In genomic region chr10:46017733-46018132, GRCh38 we compare ENCODE assay signal across 25 cellular contexts. TPM values are rescaled to one million over a fixed set of nuclear protein-coding genes. Genes with fewer than 3 reads are reported as not detected.
DNase-seq lines count a peak whose midpoint lies in the region; ATAC-seq, FAIRE-seq and TF ChIP-seq lines count a peak whose summit lies in the region.
"Had no signal": no experiment of that assay in that cellular context is flagged by ENCODE, and none has a peak within 500 bp of the region (broad histone marks: within the 10 kb centered on the region; RNA-seq: fewer than 3 reads in every experiment).

No MANE protein-coding gene starts in this region.

- H2BK20ac ChIP-seq in IMR-90 (ENCODE audit: low read depth, low read length), result no peak overlapping the region

- H3K9me3 ChIP-seq in IMR-90 (ENCODE audit: control insufficient read depth, insufficient read depth, low read length), result no peaks in the 10 kb centered on the region
- H3K9me3 ChIP-seq in left lung, result no peaks in the 10 kb centered on the region
- H3K9me3 ChIP-seq: breast epithelium, esophagus squamous epithelium, transverse colon had no signal

- H4K5ac ChIP-seq in IMR-90 (ENCODE audit: low read depth, low read length), result no peak overlapping the region

- H3K27me3 ChIP-seq in IMR-90 (ENCODE audit: control insufficient read depth, insufficient read depth, low read length) (no peaks in the 10 kb centered on the region), left lung (no peaks in the 10 kb centered on the region)
- H3K27me3 ChIP-seq: breast epithelium, esophagus squamous epithelium, transverse colon had no signal

- peaks cover 23% of the 10 kb centered on the region for H3K4me1 ChIP-seq in IMR-90 (ENCODE audit: control insufficient read depth, insufficient read depth, low read length)
- H3K4me1 ChIP-seq in left lung, result peaks cover 23 to 75% of the 10 kb centered on the region in 2 donors

- no peak overlapping the region for H3K4me3 Mint-ChIP-seq in activated naive CD4-positive, alpha-beta T cell treated with anti-CD3 and anti-CD28 coated beads, Interleukin-2, amount 50 U/mL, for 24 hours
- no peak overlapping the region for H3K4me3 Mint-ChIP-seq in stimulated activated effector memory CD8-positive, alpha-beta T cell treated with anti-CD3 and anti-CD28 coated beads, Interleukin-12 subunit alpha, Interleukin-12 subunit beta, amount 100 ng/mL, for 72 hours
- H3K4me3 Mint-ChIP-seq: activated naive CD4-positive, alpha-beta T cell treated with anti-CD3 and anti-CD28 coated beads, Interleukin-2, amount 10 ng/mL, durations not matched to agents 7 days and 5 days; T-helper 2 cell treated with Interferon-gamma antibody and Interleukin-4, amounts not matched to agents 5 μg/mL and 100 μg/mL, for 36 hours had no signal

- H3K36me3 ChIP-seq in IMR-90 (ENCODE audit: control insufficient read depth, insufficient read depth, low read length) (peaks cover 18% of the 10 kb centered on the region), left lung (peaks cover 0 to 38% of the 10 kb centered on the region in 2 donors)
- H3K36me3 ChIP-seq: breast epithelium had no signal

- no peak overlapping the region for H3K4me2 ChIP-seq in IMR-90 (ENCODE audit: low read depth, low read length)
- H3K4me2 ChIP-seq: PC-9 had no signal

- H3K9me1 ChIP-seq in IMR-90 (ENCODE audit: insufficient read depth, low read length), result peaks cover 20% of the 10 kb centered on the region

- H4K8ac ChIP-seq in IMR-90 (ENCODE audit: low read depth in 2 of 2, low read length in 2 of 2), result no peak overlapping the region

- no peak overlapping the region for H2AFZ ChIP-seq in IMR-90 (replicated peaks; ENCODE audit: low read length, poor library complexity)
- H2AFZ ChIP-seq: PC-9 had no signal

- no peak overlapping the region for H3K9ac ChIP-seq in IMR-90 (ENCODE audit: low read depth, low read length)

- no peak overlapping the region for H4K91ac ChIP-seq in IMR-90 (ENCODE audit: insufficient read depth, low read depth, low read length)

- H3K14ac ChIP-seq in IMR-90 (replicated peaks; ENCODE audit: low read depth, low read length), result no peak overlapping the region

- CTCF ChIA-PET in IMR-90 (lab: Yijun Ruan, JAX), result interaction anchor here (0.8 kb wide), 1 partner anchor 14 kb away, joined by 3 read pairs; no protein-coding TSS in a partner anchor

- H3K56ac ChIP-seq in IMR-90 (ENCODE audit: extremely low read depth, insufficient read depth, low read length), result no peak overlapping the region

- peaks cover 65% of the 10 kb centered on the region for H3K4me1 Mint-ChIP-seq in activated naive CD4-positive, alpha-beta T cell treated with anti-CD3 and anti-CD28 coated beads, Interleukin-2, amount 50 U/mL, for 24 hours
- H3K4me1 Mint-ChIP-seq in stimulated activated effector memory CD8-positive, alpha-beta T cell treated with anti-CD3 and anti-CD28 coated beads, Interleukin-12 subunit alpha, Interleukin-12 subunit beta, amount 100 ng/mL, for 72 hours, result peaks cover 46% of the 10 kb centered on the region

- H3K27ac Mint-ChIP-seq in activated naive CD4-positive, alpha-beta T cell treated with anti-CD3 and anti-CD28 coated beads, Interleukin-2, amount 50 U/mL, for 24 hours, result peak overlapping the region; percentile 69
- peak overlapping the region; percentile 57 for H3K27ac Mint-ChIP-seq in stimulated activated effector memory CD8-positive, alpha-beta T cell treated with anti-CD3 and anti-CD28 coated beads, Interleukin-12 subunit alpha, Interleukin-12 subunit beta, amount 100 ng/mL, for 72 hours
- H3K27ac Mint-ChIP-seq: T-helper 2 cell treated with Interferon-gamma antibody and Interleukin-4, amounts not matched to agents 5 μg/mL and 100 μg/mL, for 36 hours had no signal

- H3K9me3 Mint-ChIP-seq in activated naive CD4-positive, alpha-beta T cell treated with anti-CD3 and anti-CD28 coated beads, Interleukin-2, amount 50 U/mL, for 24 hours, result no peaks in the 10 kb centered on the region
- no peaks in the 10 kb centered on the region for H3K9me3 Mint-ChIP-seq in stimulated activated effector memory CD8-positive, alpha-beta T cell treated with anti-CD3 and anti-CD28 coated beads, Interleukin-12 subunit alpha, Interleukin-12 subunit beta, amount 100 ng/mL, for 72 hours
- H3K9me3 Mint-ChIP-seq: activated naive CD4-positive, alpha-beta T cell treated with anti-CD3 and anti-CD28 coated beads, Interleukin-2, amount 10 ng/mL, durations not matched to agents 7 days and 5 days; T-helper 2 cell treated with Interferon-gamma antibody and Interleukin-4, amounts not matched to agents 5 μg/mL and 100 μg/mL, for 36 hours had no signal

- peaks cover 60% of the 10 kb centered on the region for H4K20me1 ChIP-seq in IMR-90 (ENCODE audit: insufficient read depth, low read length)

- no TSS peak for BruUV-seq in IMR-90 (replicated peaks; lab: Mats Ljungman, UMichigan)

- ATAC-seq in IMR-90 (ENCODE audit: low read depth), result no peak
- no peak for ATAC-seq in left lung
- ATAC-seq in stimulated activated effector memory CD8-positive, alpha-beta T cell treated with anti-CD3 and anti-CD28 coated beads, Interleukin-12 subunit alpha, Interleukin-12 subunit beta, amount 100 ng/mL, for 72 hours, result no peak

- intact Hi-C loops in IMR-90 (cut with micrococcal nuclease) (no loop called here), left lung (cut with DNase I) (no loop called here)

- peaks cover 3% of the 10 kb centered on the region for H3K36me3 Mint-ChIP-seq in activated naive CD4-positive, alpha-beta T cell treated with anti-CD3 and anti-CD28 coated beads, Interleukin-2, amount 50 U/mL, for 24 hours
- H3K36me3 Mint-ChIP-seq in stimulated activated effector memory CD8-positive, alpha-beta T cell treated with anti-CD3 and anti-CD28 coated beads, Interleukin-12 subunit alpha, Interleukin-12 subunit beta, amount 100 ng/mL, for 72 hours, result peaks cover 57% of the 10 kb centered on the region

- DNase-seq in activated naive CD4-positive, alpha-beta T cell (lab: John Stamatoyannopoulos, UW), result no peak
- DNase-seq in IMR-90 (no peak), left lung (no peak), GF-D8 (lab: John Stamatoyannopoulos, UW) (no peak), frontal cortex (ENCODE audit: low spot score in 2 of 2) (no peak), NCI-H82 (lab: John Stamatoyannopoulos, UW) (no peak)
- no peak for DNase-seq in stimulated activated effector memory CD8-positive, alpha-beta T cell treated with anti-CD3 and anti-CD28 coated beads, Interleukin-12 subunit alpha, Interleukin-12 subunit beta, amount 100 ng/mL, for 72 hours (ENCODE audit: low spot score in 2 of 2)
- DNase-seq: activated CD8-positive, alpha-beta memory T cell treated with anti-CD3 and anti-CD28 coated beads, Interleukin-2, amount 50 U/mL, for 48 hours; activated naive CD4-positive, alpha-beta T cell treated with anti-CD3 and anti-CD28 coated beads, Interleukin-2, amount 10 ng/mL, durations not matched to agents 7 days and 5 days; COR-L47; esophagus squamous epithelium; glutamatergic neuron; H7; NCI-H1694; NCI-H2227 treated with DMSO at 0.1 percent for 48 hours; PC-9; transverse colon had no signal

- TF ChIP-seq POLR2A in IMR-90 (IDR thresholded peaks at IDR 0.05; ENCODE audit: low read depth, low read length), result no peak

- peaks cover 23 to 64% of the 10 kb centered on the region in 2 experiments for H3K79me1 ChIP-seq in IMR-90 (ENCODE audit: low read depth in 1 of 2, low read length in 2 of 2)

- H2BK5ac ChIP-seq in IMR-90 (ENCODE audit: low read depth, low read length, poor library complexity, severe bottlenecking), result peak overlapping the region; percentile 45

- H3K23ac ChIP-seq in IMR-90 (ENCODE audit: low read depth, low read length), result peak overlapping the region; percentile 1; the same call in 1 of the 2 replicates

- no peak overlapping the region for H2BK15ac ChIP-seq in IMR-90 (ENCODE audit: low read depth, low read length)

- no peak overlapping the region for H3K4me3 ChIP-seq in IMR-90 (ENCODE audit: insufficient read depth, low read depth, low read length)
- H3K4me3 ChIP-seq in left lung, result no peak overlapping the region
- H3K4me3 ChIP-seq: breast epithelium, esophagus squamous epithelium, PC-9, transverse colon had no signal

- no peak overlapping the region for H2BK120ac ChIP-seq in IMR-90 (ENCODE audit: low read depth, low read length)

- POLR2A ChIA-PET in IMR-90 (lab: Charles Lee; ENCODE audit: unreplicated experiment), result no interaction called here

- WGBS in IMR-90 (ENCODE audit: extremely low coverage in 2 of 2, insufficient read length in 1 of 2), 2 experiments, result no CpG with 5 or more reads among the region's 2 CpGs

- FAIRE-seq in frontal cortex (lab: Jason Lieb, UNC), result no peak

- H2AK5ac ChIP-seq in IMR-90 (ENCODE audit: low read depth, low read length), result no peak overlapping the region

- TF ChIP-seq CTCF in IMR-90 (conservative IDR thresholded peaks at IDR 0.05; ENCODE audit: low read depth, low read length) (no peak), left lung (IDR thresholded peaks at IDR 0.05) (no peak)

- dilution Hi-C loops in IMR-90 (cut with HindIII; ENCODE audit: low sequenced_read_pairs, unreplicated experiment), result no loop called here

- TF ChIP-seq RAD21 in IMR-90 (IDR thresholded peaks at IDR 0.05; ENCODE audit: low read length), result no peak

- H3K27ac ChIP-seq in IMR-90 (ENCODE audit: insufficient read depth, low read length) (no peak overlapping the region), left lung (peak overlapping the region; percentile 49 to 97)
- H3K27ac ChIP-seq: breast epithelium, PC-9 had no signal

- no peak overlapping the region for H2AK9ac ChIP-seq in IMR-90 (replicated peaks; ENCODE audit: low read depth, low read length, poor library complexity)

- H3K27me3 Mint-ChIP-seq in activated naive CD4-positive, alpha-beta T cell treated with anti-CD3 and anti-CD28 coated beads, Interleukin-2, amount 50 U/mL, for 24 hours, result no peaks in the 10 kb centered on the region
- H3K27me3 Mint-ChIP-seq: activated naive CD4-positive, alpha-beta T cell treated with anti-CD3 and anti-CD28 coated beads, Interleukin-2, amount 10 ng/mL, durations not matched to agents 7 days and 5 days had no signal

- no peak overlapping the region for H3K18ac ChIP-seq in IMR-90 (ENCODE audit: low read depth, low read length)

- no peak overlapping the region for H3K4ac ChIP-seq in IMR-90 (ENCODE audit: low read depth, low read length)

- in situ Hi-C loops in IMR-90 (cut with MboI; ENCODE audit: low sequenced_read_pairs), result loop anchor here (25.0 kb wide), 1 partner anchor 1030 kb away; the partner anchor contains the start of gene DEPP1

RNA-seq across cellular contexts. Expression of gene NCOA4, which starts 12.7 kb away (rescaled TPM):
- 188 and 202 TPM in 2 replicates for total RNA-seq in IMR-90 (2012; rRNA removed)
- polyA plus RNA-seq in IMR-90 (2012; rRNA removed), result 55.6 and 62.2 TPM in 2 replicates
- polyA plus RNA-seq in IMR-90 (2012; cell fraction: cytosol; rRNA removed), result 15.8 and 24.1 TPM in 2 replicates
- polyA plus RNA-seq in IMR-90 (2012; cell fraction: nucleus; rRNA removed; ENCODE audit: low replicate concordance), result 6.4 and 33.7 TPM in 2 replicates
- total RNA-seq in left lung, result 100 to 1,000 TPM; 174 to 196 TPM
- total RNA-seq in frontal cortex, result 268 TPM

RNA-seq across cellular contexts. Expression of gene MSMB, which starts 28.3 kb away (rescaled TPM):
- total RNA-seq in IMR-90 (2012; rRNA removed), result not detected in 2 replicates
- not detected in 2 replicates for polyA plus RNA-seq in IMR-90 (2012; rRNA removed)
- not detected in 2 replicates for polyA plus RNA-seq in IMR-90 (2012; cell fraction: cytosol; rRNA removed)
- not detected in 2 replicates for polyA plus RNA-seq in IMR-90 (2012; cell fraction: nucleus; rRNA removed; ENCODE audit: low replicate concordance)
- total RNA-seq in left lung, result 10 to 100 TPM in 1 of 2 donors, not detected in 1; 17.1 TPM
- total RNA-seq in frontal cortex, result not detected
- total RNA-seq: H7, liver, MCF 10A, myocyte, PC-9, pulmonary artery endothelial cell, SK-MEL-5, transverse colon had no signal
- polyA plus RNA-seq: liver had no signal

RNA-seq across cellular contexts. Expression of gene TIMM23, which starts 45.4 kb away (rescaled TPM):
- total RNA-seq in IMR-90 (2012; rRNA removed) (86.2 and 117 TPM in 2 replicates), left lung (10 to 100 TPM; 42.8 to 48.1 TPM), frontal cortex (73.4 TPM)
- 74.4 and 82.4 TPM in 2 replicates for polyA plus RNA-seq in IMR-90 (2012; rRNA removed)
- polyA plus RNA-seq in IMR-90 (2012; cell fraction: cytosol; rRNA removed), result 29.6 and 49.6 TPM in 2 replicates
- 7.6 and 36.7 TPM in 2 replicates for polyA plus RNA-seq in IMR-90 (2012; cell fraction: nucleus; rRNA removed; ENCODE audit: low replicate concordance)
